ENCODE assay signal across 9 cellular contexts in genomic region chr3:104564045-104564643, GRCh38.
A peak's percentile ranks its signal among the peaks of the same experiment; 100 is the strongest.
DNase-seq lines count a peak whose midpoint lies in the region; ATAC-seq lines count a peak whose summit lies in the region.
"Had no signal": no experiment of that assay in that cellular context is flagged by ENCODE, and none has a peak within 500 bp of the region (broad histone marks: within the 10 kb centered on the region; RNA-seq: fewer than 3 reads in every experiment).

No MANE protein-coding gene starts in this region.

- ATAC-seq in GM19397 (IDR thresholded peaks at IDR 0.05; ENCODE audit: unreplicated experiment) (no peak), GM18517 (IDR thresholded peaks at IDR 0.05; ENCODE audit: unreplicated experiment) (no peak)
- ATAC-seq: left colon had no signal

- DNase-seq in NK-92 treated with Interleukin-12 subunit alpha and Interleukin-12 subunit beta, amount 100 ng/mL, for 24 hours (lab: John Stamatoyannopoulos, UW), result peak; percentile 9
- DNase-seq in NK-92 (lab: John Stamatoyannopoulos, UW; ENCODE audit: unreplicated experiment) (no peak), NCI-H748 treated with DMSO at 0.1 percent for 48 hours (lab: John Stamatoyannopoulos, UW) (peak; percentile 48), fibroblast of peridontal ligament (ENCODE audit: extremely low read depth) (peak; percentile 49), putamen (ENCODE audit: low spot score) (peak; percentile 42)
- DNase-seq in activated CD8-positive, alpha-beta memory T cell treated with anti-CD3 and anti-CD28 coated beads, Interleukin-2, amount 50 U/mL, for 48 hours, result peak; percentile 76
